In the genomic region with DNA sequence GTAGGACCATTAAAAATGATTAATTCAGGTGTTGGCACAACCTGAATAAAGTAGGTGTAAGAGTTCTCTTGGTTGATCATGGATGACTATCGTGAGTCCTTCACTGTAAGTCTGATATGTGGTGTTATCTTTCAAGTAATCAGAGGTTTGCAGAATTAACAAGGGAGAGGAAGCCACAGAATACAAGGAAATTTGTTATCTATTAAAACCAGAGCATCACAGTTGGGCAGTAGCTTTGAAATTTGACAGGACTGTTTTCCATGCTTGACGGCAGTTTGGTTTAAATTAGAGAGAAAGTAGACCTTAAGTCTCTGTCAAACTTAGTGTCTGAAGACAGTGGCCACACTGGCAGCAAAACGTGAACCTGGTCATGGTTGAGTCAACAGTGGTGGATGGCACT, we compare ENCODE assay signal across 31 cellular contexts.
"Had no signal": no experiment of that assay in that cellular context is flagged by ENCODE, and none has a peak within 500 bp of the region (broad histone marks: within the 10 kb centered on the region; RNA-seq: fewer than 3 reads in every experiment).

No MANE protein-coding gene starts in this region.

- H3K36me3 Mint-ChIP-seq: activated naive CD8-positive, alpha-beta T cell had no signal

- H3K9me3 ChIP-seq: body of pancreas, esophagus squamous epithelium, gastroesophageal sphincter, heart right ventricle had no signal

- H3K27me3 Mint-ChIP-seq: activated B cell treated with CpG ODN at 0.5 μM for 24 hours; activated CD8-positive, alpha-beta T cell treated with anti-CD3 and anti-CD28 coated beads for 36 hours; activated T-helper 17 cell treated with anti-CD3 and anti-CD28 coated beads, Interleukin-2, amount 50 U/mL, for 72 hours; effector memory CD8-positive, alpha-beta T cell; T-helper 17 cell had no signal

- H2AFZ ChIP-seq: hepatocyte had no signal

- H3K27ac ChIP-seq: body of pancreas, esophagus squamous epithelium, gastroesophageal sphincter, heart right ventricle, hepatocyte, WERI-Rb-1 had no signal

- H3K4me1 Mint-ChIP-seq: activated B cell treated with CpG ODN at 0.5 μM for 24 hours; activated T-helper 17 cell treated with anti-CD3 and anti-CD28 coated beads, Interleukin-2, amount 50 U/mL, for 72 hours; T-helper 17 cell had no signal

- ATAC-seq: activated CD4-positive, CD25-positive, alpha-beta regulatory T cell treated with anti-CD3 and anti-CD28 coated beads, Interleukin-2, amount 50 U/mL, for 24 hours; activated CD8-positive, alpha-beta T cell treated with anti-CD3 and anti-CD28 coated beads for 36 hours; activated T-cell treated with anti-CD3 and anti-CD28 coated beads, Interleukin-2, amount 50 U/mL, for 4 hours; activated T-helper 17 cell treated with anti-CD3 and anti-CD28 coated beads, Interleukin-2, amount 50 U/mL, for 72 hours; body of pancreas; effector memory CD8-positive, alpha-beta T cell; gastroesophageal sphincter; heart right ventricle; T-helper 17 cell had no signal

- H3K27ac Mint-ChIP-seq: activated B cell treated with CpG ODN at 0.5 μM for 24 hours; activated CD8-positive, alpha-beta T cell treated with anti-CD3 and anti-CD28 coated beads for 36 hours; activated naive CD8-positive, alpha-beta T cell; activated T-helper 17 cell treated with anti-CD3 and anti-CD28 coated beads, Interleukin-2, amount 50 U/mL, for 72 hours; effector memory CD8-positive, alpha-beta T cell; T-helper 17 cell; T-helper 2 cell treated with Interferon-gamma antibody and Interleukin-4, amounts not matched to agents 5 μg/mL and 100 μg/mL, for 36 hours had no signal

- H3K4me3 Mint-ChIP-seq: activated B cell treated with CpG ODN at 0.5 μM for 24 hours; activated CD8-positive, alpha-beta T cell treated with anti-CD3 and anti-CD28 coated beads for 36 hours; activated naive CD8-positive, alpha-beta T cell; activated T-cell treated with anti-CD3 and anti-CD28 coated beads, Interleukin-2, amount 50 U/mL, for 4 hours; activated T-helper 17 cell treated with anti-CD3 and anti-CD28 coated beads, Interleukin-2, amount 50 U/mL, for 72 hours; effector memory CD8-positive, alpha-beta T cell; T-helper 17 cell; T-helper 2 cell treated with Interferon-gamma antibody and Interleukin-4, amounts not matched to agents 5 μg/mL and 100 μg/mL, for 36 hours had no signal

- H3K36me3 ChIP-seq: esophagus squamous epithelium, gastroesophageal sphincter, heart right ventricle, WERI-Rb-1 had no signal

- H3K9me3 Mint-ChIP-seq: activated CD8-positive, alpha-beta T cell treated with anti-CD3 and anti-CD28 coated beads for 36 hours; activated T-cell treated with anti-CD3 and anti-CD28 coated beads, Interleukin-2, amount 50 U/mL, for 4 hours; T-helper 2 cell treated with Interferon-gamma antibody and Interleukin-4, amounts not matched to agents 5 μg/mL and 100 μg/mL, for 36 hours had no signal

- H3K4me3 ChIP-seq: body of pancreas, esophagus squamous epithelium, gastroesophageal sphincter, heart right ventricle, hepatocyte had no signal

- H3K4me1 ChIP-seq: body of pancreas, esophagus squamous epithelium, gastroesophageal sphincter, heart right ventricle had no signal

- H3K79me2 ChIP-seq: hepatocyte had no signal

- H3K4me2 ChIP-seq: hepatocyte had no signal

- DNase-seq: activated B cell treated with CpG ODN at 0.5 μM for 24 hours; activated CD4-positive, alpha-beta T cell treated with anti-CD3 and anti-CD28 coated beads for 48 hours; activated CD4-positive, alpha-beta T cell treated with anti-CD3 and anti-CD28 coated beads, Interleukin-2, amount 50 U/mL, for 1 hour; activated CD4-positive, alpha-beta T cell treated with anti-CD3 and anti-CD28 coated beads, Interleukin-2, amount 50 U/mL, for 48 hours; activated CD8-positive, alpha-beta memory T cell treated with anti-CD3 and anti-CD28 coated beads for 24 hours; activated CD8-positive, alpha-beta T cell treated with anti-CD3 and anti-CD28 coated beads for 36 hours; activated effector memory CD4-positive, alpha-beta T cell treated with Interleukin-2 at 50 U/mL for 16 hours; activated gamma-delta T cell treated with Interleukin-2 at 50 U/mL for 16 hours; activated naive CD4-positive, alpha-beta T cell treated with anti-CD3 and anti-CD28 coated beads, Interleukin-2, amount 50 U/mL, for 16 hours; activated naive CD4-positive, alpha-beta T cell treated with Interleukin-2 at 50 U/mL for 16 hours; activated T-cell treated with anti-CD3 and anti-CD28 coated beads, Interleukin-2, amount 50 U/mL, for 4 hours; amniotic stem cell; aorta; body of pancreas; caudate nucleus; cortex of kidney; dermis blood vessel endothelial cell; effector CD4-positive, alpha-beta T cell; effector memory CD8-positive, alpha-beta T cell; esophagus squamous epithelium; foreskin melanocyte; heart right ventricle; T-helper 17 cell; T1000; WERI-Rb-1 had no signal

- H3K27me3 ChIP-seq: body of pancreas, esophagus squamous epithelium, gastroesophageal sphincter, heart right ventricle, hepatocyte had no signal
